9 cellular contexts compared by ENCODE assay signal in genomic region chr1:207644479-207644851, GRCh38. TPM values are rescaled to one million over a fixed set of nuclear protein-coding genes. Genes with fewer than 3 reads are reported as not detected.
DNase-seq lines count a peak whose midpoint lies in the region; TF ChIP-seq lines count a peak whose summit lies in the region.
"Had no signal": no experiment of that assay in that cellular context is flagged by ENCODE, and none has a peak within 500 bp of the region (broad histone marks: within the 10 kb centered on the region; RNA-seq: fewer than 3 reads in every experiment).

No MANE protein-coding gene starts in this region.

- H3K36me3 ChIP-seq in ACC112 (ENCODE audit: insufficient read depth, low read length) (no peaks in the 10 kb centered on the region), GM23248 (ENCODE audit: low read depth) (no peaks in the 10 kb centered on the region)

- no peaks in the 10 kb centered on the region for H3F3A ChIP-seq in GM23248 (ENCODE audit: insufficient read depth)

- no peak overlapping the region for H3K9ac ChIP-seq in GM23248

- H3K4me1 ChIP-seq in ACC112 (ENCODE audit: control insufficient read depth, insufficient read depth, low read length, unreplicated experiment) (no peaks in the 10 kb centered on the region), GM23248 (ENCODE audit: insufficient read depth) (no peaks in the 10 kb centered on the region), mononuclear cell (ENCODE audit: insufficient read depth, low read length) (peaks cover 15% of the 10 kb centered on the region)

- in situ Hi-C loops in GM23248 (cut with MboI) (no loop called here), astrocyte of the cerebellum (cut with HindIII; ENCODE audit: low sequenced_read_pairs) (no loop called here)

- H4K20me1 ChIP-seq in GM23248 (ENCODE audit: insufficient read depth), result no peaks in the 10 kb centered on the region

- H3K27ac ChIP-seq in ACC112 (ENCODE audit: low read depth, low read length), result no peak overlapping the region
- no peak overlapping the region for H3K27ac ChIP-seq in GM23248

- H3K27me3 ChIP-seq in ACC112 (ENCODE audit: insufficient read depth, low read length) (peaks cover 58% of the 10 kb centered on the region), GM23248 (replicated peaks; ENCODE audit: insufficient read depth) (peaks cover 18% of the 10 kb centered on the region), mononuclear cell (ENCODE audit: insufficient read depth, low read length) (peaks cover 6% of the 10 kb centered on the region)

- H2AFZ ChIP-seq in ACC112 (ENCODE audit: low read length, unreplicated experiment) (no peak overlapping the region), GM23248 (peak overlapping the region; percentile 96)

- peak overlapping the region; percentile 88 for H3K4me3 ChIP-seq in ACC112 (ENCODE audit: low read depth, low read length)
- H3K4me3 ChIP-seq in GM23248, result peak overlapping the region; percentile 81
- H3K4me3 ChIP-seq in astrocyte of the cerebellum (ENCODE audit: low read depth, low read length), result peak overlapping the region; percentile 53
- H3K4me3 ChIP-seq in mononuclear cell (ENCODE audit: low read length), result peak overlapping the region; percentile 41

- no peak for DNase-seq in GM23248
- no peak for DNase-seq in astrocyte of the cerebellum (ENCODE audit: low read depth)
- no peak for DNase-seq in cerebellar cortex (ENCODE audit: low spot score)
- DNase-seq in NCI-H187 treated with DMSO at 0.1 percent for 48 hours (lab: John Stamatoyannopoulos, UW), result no peak
- no peak for DNase-seq in medulla oblongata (ENCODE audit: extremely low spot score)
- DNase-seq in GM20000 (ENCODE audit: low spot score), result no peak
- DNase-seq: NCI-H1417 treated with DMSO at 0.1 percent for 48 hours had no signal

- H3K79me2 ChIP-seq in ACC112 (ENCODE audit: control insufficient read depth, insufficient read depth, low read length, unreplicated experiment), result no peaks in the 10 kb centered on the region
- H3K79me2 ChIP-seq in GM23248 (ENCODE audit: insufficient read depth), result no peaks in the 10 kb centered on the region

- no peaks in the 10 kb centered on the region for H3K9me2 ChIP-seq in GM23248 (ENCODE audit: insufficient read depth)

- H3K4me2 ChIP-seq in GM23248 (ENCODE audit: unreplicated experiment), result peak overlapping the region; percentile 88

- 43 to 45% methylated on average over 8 of the region's 8 CpGs for WGBS in GM23248 (ENCODE audit: low coverage in 1 of 2, low lambda C conversion rate in 2 of 2, missing lambda C conversion rate in 2 of 2), 2 experiments

- TF ChIP-seq CTCF in astrocyte of the cerebellum (IDR thresholded peaks at IDR 0.05; ENCODE audit: low read depth, low read length, missing control alignments) (no peak), GM20000 (IDR thresholded peaks at IDR 0.05; ENCODE audit: extremely low read depth, missing control alignments) (no peak)

- H3K9me3 ChIP-seq in GM23248 (ENCODE audit: low read depth) (no peaks in the 10 kb centered on the region), mononuclear cell (ENCODE audit: low read depth, low read length) (no peaks in the 10 kb centered on the region)

RNA-seq across cellular contexts. Expression of gene CR1L, which starts 0.5 kb away (rescaled TPM):
- total RNA-seq in GM23248 (2014; rRNA removed; shearing (Covaris generic)), result not detected in 2 replicates
- polyA plus RNA-seq in GM23248 (2016; fragmentation: Nextera tagmentation; extraction: Ambion mirVana), result not detected in 2 replicates
- total RNA-seq in mononuclear cell, result 0.21 TPM
